ENCODE assay signal across 34 cellular contexts in the genomic region with DNA sequence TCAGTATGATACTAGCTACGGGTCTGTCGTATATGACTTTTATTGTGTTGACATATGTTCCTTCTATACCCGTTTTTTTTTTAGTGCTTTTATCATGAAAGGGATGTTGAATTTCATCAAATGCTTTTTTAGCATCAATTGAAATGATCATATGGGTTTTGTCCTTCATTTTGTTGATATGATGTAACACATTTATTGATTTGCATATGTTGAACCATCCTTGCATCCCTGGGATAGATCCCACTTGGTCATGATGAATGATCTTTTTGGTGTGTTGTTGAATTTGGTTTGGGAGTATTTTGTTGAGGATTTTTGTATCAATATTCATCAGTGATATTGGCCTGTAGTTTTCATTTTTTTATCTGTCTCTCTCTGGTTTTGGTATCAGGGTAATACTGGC. TPM values are rescaled to one million over a fixed set of nuclear protein-coding genes. Genes with fewer than 3 reads are reported as not detected.
"Had no signal": no experiment of that assay in that cellular context is flagged by ENCODE, and none has a peak within 500 bp of the region (broad histone marks: within the 10 kb centered on the region; RNA-seq: fewer than 3 reads in every experiment).

No MANE protein-coding gene starts in this region.

- H3K36me3 ChIP-seq: brain microvascular endothelial cell, breast epithelium, cardiac muscle cell had no signal

- DNase-seq: activated effector memory CD4-positive, alpha-beta T cell treated with anti-CD3 and anti-CD28 coated beads, Interleukin-2, amount 50 U/mL, for 16 hours; activated effector memory CD4-positive, alpha-beta T cell treated with Interleukin-2 at 50 U/mL for 16 hours; activated gamma-delta T cell; activated gamma-delta T cell treated with Interleukin-2 at 50 U/mL for 16 hours; activated naive CD4-positive, alpha-beta T cell; activated naive CD4-positive, alpha-beta T cell treated with anti-CD3 and anti-CD28 coated beads for 36 hours; activated naive CD4-positive, alpha-beta T cell treated with anti-CD3 and anti-CD28 coated beads, Interleukin-2, amount 10 ng/mL, durations not matched to agents 7 days and 5 days; activated naive CD4-positive, alpha-beta T cell treated with anti-CD3 and anti-CD28 coated beads, Interleukin-2, amount 50 U/mL, for 16 hours; activated naive CD4-positive, alpha-beta T cell treated with Interleukin-2 at 50 U/mL for 16 hours; activated naive CD8-positive, alpha-beta T cell treated with anti-CD3 and anti-CD28 coated beads for 36 hours; activated naive CD8-positive, alpha-beta T cell treated with anti-CD3 and anti-CD28 coated beads, Interleukin-2, amount 10 ng/mL, durations not matched to agents 7 days and 5 days; activated naive CD8-positive, alpha-beta T cell treated with anti-CD3 and anti-CD28 coated beads, Interleukin-2, amount 50 U/mL, for 24 hours; activated T-cell treated with anti-CD3 and anti-CD28 coated beads, Interleukin-2, amount 50 U/mL, for 24 hours; activated T-cell treated with anti-CD3 and anti-CD28 coated beads, Interleukin-2, amount 50 U/mL, for 4 hours; activated T-cell treated with anti-CD3 and anti-CD28 coated beads, Interleukin-2, amount 50 U/mL, for 48 hours; activated T-cell treated with anti-CD3 and anti-CD28 coated beads, Interleukin-2, amount 50 U/mL, for 72 hours; adrenal gland; amniotic stem cell; amygdala; anterior cingulate cortex; aorta; body of pancreas; brain microvascular endothelial cell; caudate nucleus; central memory CD4-positive, alpha-beta T cell; cerebellar nuclear complex had no signal

- H3K27ac ChIP-seq: adrenal gland, ascending aorta, body of pancreas, brain microvascular endothelial cell, breast epithelium, cardiac muscle cell had no signal

- H3K4me3 ChIP-seq: adrenal gland, ascending aorta, body of pancreas, breast epithelium, cardiac muscle cell had no signal

- FAIRE-seq: astrocyte, bronchial epithelial cell had no signal

- H3K27me3 ChIP-seq: adrenal gland, ascending aorta, body of pancreas, brain microvascular endothelial cell, breast epithelium, cardiac muscle cell had no signal

- ATAC-seq: activated naive CD4-positive, alpha-beta T cell treated with anti-CD3 and anti-CD28 coated beads, Interleukin-2, amount 50 U/mL, for 72 hours; activated naive CD8-positive, alpha-beta T cell treated with anti-CD3 and anti-CD28 coated beads, Interleukin-2, amount 50 U/mL, for 24 hours; activated T-cell treated with anti-CD3 and anti-CD28 coated beads, Interleukin-2, amount 50 U/mL, for 4 hours; activated T-cell treated with anti-CD3 and anti-CD28 coated beads, Interleukin-2, amount 50 U/mL, for 72 hours; activated T-helper 17 cell treated with anti-CD3 and anti-CD28 coated beads, Interleukin-2, amount 50 U/mL, for 72 hours; body of pancreas had no signal

- H3K4me1 ChIP-seq: adrenal gland, ascending aorta, body of pancreas, breast epithelium had no signal

RNA-seq across cellular contexts. Expression of gene OSMR, which starts 50.9 kb away (rescaled TPM):
- total RNA-seq: activated naive CD8-positive, alpha-beta T cell treated with anti-CD3 and anti-CD28 coated beads for 36 hours; activated naive CD8-positive, alpha-beta T cell treated with anti-CD3 and anti-CD28 coated beads, Interleukin-2, amount 10 ng/mL, durations not matched to agents 7 days and 5 days; activated T-helper 1 cell treated with anti-CD3 and anti-CD28 coated beads, Interleukin-12 subunit alpha, Interleukin-12 subunit beta, Interleukin-2, Interleukin-4 antibody, amounts not matched to agents 30 ng/mL and 10 ng/mL and 1 ng/mL, durations not matched to agents 14 hours and 24 hours and 36 hours; cardiac muscle cell had no signal
